18 cellular contexts compared by ENCODE assay signal in the genomic region with DNA sequence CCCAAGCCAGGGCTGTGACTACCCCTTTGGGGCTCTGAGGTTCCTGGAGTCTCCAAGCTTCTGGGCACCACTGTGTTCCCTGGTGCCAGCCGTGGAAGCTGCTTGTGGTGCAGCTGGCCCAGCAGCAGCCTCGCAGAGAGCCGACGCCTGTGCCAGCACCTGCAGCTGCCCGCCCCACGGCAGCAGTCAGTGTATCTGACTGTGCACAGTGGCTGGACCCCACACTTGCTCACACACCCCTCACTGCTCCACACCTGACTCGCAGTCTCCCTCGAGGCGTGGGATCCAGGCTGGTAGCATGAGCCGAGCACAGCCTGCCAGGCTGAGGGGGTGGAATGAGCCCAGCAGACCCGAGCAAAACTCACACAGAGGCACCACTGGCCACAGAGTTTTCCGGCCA.
"Had no signal": no experiment of that assay in that cellular context is flagged by ENCODE, and none has a peak within 500 bp of the region (broad histone marks: within the 10 kb centered on the region; RNA-seq: fewer than 3 reads in every experiment).

No MANE protein-coding gene starts in this region.

- H3K4me1 ChIP-seq: sigmoid colon, transverse colon had no signal

- H3K27ac ChIP-seq: heart left ventricle, ovary, right atrium auricular region, sigmoid colon, skin epidermis, thoracic aorta, transverse colon had no signal

- H3K9me3 ChIP-seq: heart left ventricle, ovary, right atrium auricular region, sigmoid colon, thoracic aorta, transverse colon had no signal

- H3K36me3 ChIP-seq: heart left ventricle, ovary, right atrium auricular region, sigmoid colon, thoracic aorta, transverse colon had no signal

- ATAC-seq: esophagus mucosa, heart left ventricle, left colon had no signal

- H3K27me3 ChIP-seq: heart left ventricle, ovary, right atrium auricular region, sigmoid colon, transverse colon had no signal

- DNase-seq: effector memory CD4-positive, alpha-beta T cell; heart left ventricle; hippocampal formation; left colon; mesendoderm; naive thymus-derived CD4-positive, alpha-beta T cell; nephron progenitor cell; ovary; sigmoid colon; stimulated activated CD4-positive, alpha-beta T cell treated with anti-CD3 and anti-CD28 coated beads, Interleukin-2, amount 100 ng/mL, for 24 hours; stimulated activated CD4-positive, alpha-beta T cell treated with anti-CD3 and anti-CD28 coated beads, Interleukin-4, amount 100 ng/mL, for 4 hours; stimulated activated naive B cell treated with anti-CD40 and anti-IgM and Interleukin-4, amounts not matched to agents 10 μg/mL and 1 μg/mL and 100 μg/mL, for 72 hours; stimulated activated naive CD8-positive, alpha-beta T cell treated with anti-CD3 and anti-CD28 coated beads, Interleukin-15, amount 100 ng/mL, for 72 hours; transverse colon had no signal

- H3K4me3 ChIP-seq: heart left ventricle, ovary, right atrium auricular region, sigmoid colon, skin epidermis, thoracic aorta, transverse colon had no signal
